16 cellular contexts compared by ENCODE assay signal in genomic region chr22:36440429-36441002, GRCh38. TPM values are rescaled to one million over a fixed set of nuclear protein-coding genes. Genes with fewer than 3 reads are reported as not detected.
DNase-seq lines count a peak whose midpoint lies in the region; ATAC-seq, FAIRE-seq and TF ChIP-seq lines count a peak whose summit lies in the region.
"Had no signal": no experiment of that assay in that cellular context is flagged by ENCODE, and none has a peak within 500 bp of the region (broad histone marks: within the 10 kb centered on the region; RNA-seq: fewer than 3 reads in every experiment).

No MANE protein-coding gene starts in this region.

- no peak for FAIRE-seq in RCC 7860 (lab: Jason Lieb, UNC)
- FAIRE-seq: D721Med, islet of Langerhans had no signal

- no peaks in the 10 kb centered on the region for H3K36me3 Mint-ChIP-seq in stimulated activated naive CD8-positive, alpha-beta T cell treated with anti-CD3 and anti-CD28 coated beads, Interleukin-15, Interleukin-2, amounts not matched to agents 100 ng/mL and 50 ng/mL, for 24 hours (ENCODE audit: low read depth)

- no peaks in the 10 kb centered on the region for H3K36me3 ChIP-seq in neutrophil

- H3K27ac Mint-ChIP-seq in stimulated activated naive CD8-positive, alpha-beta T cell treated with anti-CD3 and anti-CD28 coated beads, Interleukin-15, Interleukin-2, amounts not matched to agents 100 ng/mL and 50 ng/mL, for 24 hours: peak overlapping the region; percentile 50
- H3K27ac Mint-ChIP-seq: activated CD8-positive, alpha-beta T cell treated with anti-CD3 and anti-CD28 coated beads, Interleukin-2, amount 10 ng/mL, durations not matched to agents 7 days and 5 days had no signal

- H3K4me3 Mint-ChIP-seq in stimulated activated naive CD8-positive, alpha-beta T cell treated with anti-CD3 and anti-CD28 coated beads, Interleukin-15, Interleukin-2, amounts not matched to agents 100 ng/mL and 50 ng/mL, for 24 hours: no peak overlapping the region
- H3K4me3 Mint-ChIP-seq: activated CD8-positive, alpha-beta T cell treated with anti-CD3 and anti-CD28 coated beads, Interleukin-2, amount 10 ng/mL, durations not matched to agents 7 days and 5 days had no signal

- no peaks in the 10 kb centered on the region for H3K9me3 Mint-ChIP-seq in stimulated activated naive CD8-positive, alpha-beta T cell treated with anti-CD3 and anti-CD28 coated beads, Interleukin-15, Interleukin-2, amounts not matched to agents 100 ng/mL and 50 ng/mL, for 24 hours

- H3K27ac ChIP-seq in coronary artery (peak overlapping the region; percentile 14 to 64), neutrophil (peak overlapping the region; percentile 10)

- ATAC-seq in stimulated activated naive CD8-positive, alpha-beta T cell treated with anti-CD3 and anti-CD28 coated beads, Interleukin-15, Interleukin-2, amounts not matched to agents 100 U/mL and 50 U/mL, for 24 hours: no peak
- no peak for ATAC-seq in HG03045 (IDR thresholded peaks at IDR 0.05; ENCODE audit: unreplicated experiment)
- ATAC-seq in GM18858 (IDR thresholded peaks at IDR 0.05; ENCODE audit: unreplicated experiment): no peak
- ATAC-seq: activated CD8-positive, alpha-beta T cell treated with anti-CD3 and anti-CD28 coated beads, Interleukin-2, amount 10 ng/mL, durations not matched to agents 7 days and 5 days had no signal

- H3K4me1 ChIP-seq in neutrophil (ENCODE audit: control insufficient read depth in 1 of 2, insufficient read depth in 1 of 2, low read depth in 1 of 2, low read length in 1 of 2): peaks cover 52 to 64% of the 10 kb centered on the region in 2 experiments

- H3K4me3 ChIP-seq in coronary artery: no peak overlapping the region
- no peak overlapping the region for H3K4me3 ChIP-seq in neutrophil (ENCODE audit: low read depth in 1 of 2, low read length in 1 of 2)

- TF ChIP-seq CTCF in coronary artery (IDR thresholded peaks at IDR 0.05) (no peak), neutrophil (IDR thresholded peaks at IDR 0.05) (no peak)

- no peaks in the 10 kb centered on the region for H3K27me3 Mint-ChIP-seq in stimulated activated naive CD8-positive, alpha-beta T cell treated with anti-CD3 and anti-CD28 coated beads, Interleukin-15, Interleukin-2, amounts not matched to agents 100 ng/mL and 50 ng/mL, for 24 hours

- H3K27me3 ChIP-seq in neutrophil: no peaks in the 10 kb centered on the region

- DNase-seq in stimulated activated naive CD8-positive, alpha-beta T cell treated with anti-CD3 and anti-CD28 coated beads, Interleukin-15, Interleukin-2, amounts not matched to agents 100 U/mL and 50 U/mL, for 24 hours: no peak
- DNase-seq in coronary artery (ENCODE audit: low spot score): no peak
- no peak for DNase-seq in occipital lobe (lab: John Stamatoyannopoulos, UW)
- no peak for DNase-seq in RCC 7860 (ENCODE audit: low spot score)
- DNase-seq: activated CD8-positive, alpha-beta T cell treated with anti-CD3 and anti-CD28 coated beads, Interleukin-2, amount 10 ng/mL, durations not matched to agents 7 days and 5 days; AML-193; cerebellar nuclear complex; NCI-H1930; NCI-H446; retina had no signal

- H3K4me1 Mint-ChIP-seq in stimulated activated naive CD8-positive, alpha-beta T cell treated with anti-CD3 and anti-CD28 coated beads, Interleukin-15, Interleukin-2, amounts not matched to agents 100 ng/mL and 50 ng/mL, for 24 hours (ENCODE audit: low read depth): peaks cover 50% of the 10 kb centered on the region

- no peaks in the 10 kb centered on the region for H3K9me3 ChIP-seq in neutrophil

RNA-seq across cellular contexts. Expression of gene TXN2, which starts 40.9 kb away (rescaled TPM):
- 14.3 TPM for total RNA-seq in occipital lobe

RNA-seq across cellular contexts. Expression of gene MYH9, which starts 52.7 kb away (rescaled TPM):
- total RNA-seq in occipital lobe: 34.6 TPM
